Comparison of ENCODE assay signal across 8 cellular contexts in genomic region chr4:102826890-102827673, GRCh38. TPM values are rescaled to one million over a fixed set of nuclear protein-coding genes. Genes with fewer than 3 reads are reported as not detected.
DNase-seq lines count a peak whose midpoint lies in the region; ATAC-seq, FAIRE-seq and TF ChIP-seq lines count a peak whose summit lies in the region.

TSS of gene UBE2D3 (minus strand) at chr4:102827551. CDS start at chr4:102826508, 1,043 bp downstream.

- H3K9me3 ChIP-seq in Karpas-422 (ENCODE audit: low read length): no peaks in the 10 kb centered on the region
- H3K9me3 ChIP-seq in fibroblast of lung (ENCODE audit: control insufficient read depth, insufficient read depth, low read depth, low read length): no peaks in the 10 kb centered on the region

- H3K79me2 ChIP-seq in Karpas-422 (ENCODE audit: low read length): peaks cover 87% of the 10 kb centered on the region
- H3K79me2 ChIP-seq in fibroblast of lung (ENCODE audit: control insufficient read depth, insufficient read depth, low read length): peaks cover 55% of the 10 kb centered on the region

- no peak within 1 kb of the TSS for H3K27ac Mint-ChIP-seq in naive thymus-derived CD8-positive, alpha-beta T cell

- H3K4me1 ChIP-seq in Karpas-422 (ENCODE audit: low read length): peaks cover 41% of the 10 kb centered on the region
- peaks cover 5% of the 10 kb centered on the region for H3K4me1 ChIP-seq in fibroblast of lung (ENCODE audit: control insufficient read depth, extremely low read depth, insufficient read depth, low read length)

- no peak for FAIRE-seq in RCC 7860 (lab: Jason Lieb, UNC)

- H3K9ac ChIP-seq in Karpas-422 (ENCODE audit: low read length) (peak within 1 kb of the TSS; percentile 97), fibroblast of lung (ENCODE audit: insufficient read depth, low read length) (peak within 1 kb of the TSS; percentile 100)

- peaks cover 0 to 5% (median 0%) of the 10 kb centered on the region in 5 donors for H3K27me3 Mint-ChIP-seq in naive thymus-derived CD8-positive, alpha-beta T cell

- peaks cover 36% of the 10 kb centered on the region for H4K20me1 ChIP-seq in Karpas-422 (ENCODE audit: insufficient read depth, low read depth, low read length)
- H4K20me1 ChIP-seq in fibroblast of lung (ENCODE audit: control insufficient read depth, extremely low read depth, insufficient read depth, low read length): peaks cover 5% of the 10 kb centered on the region

- H3K36me3 ChIP-seq in Karpas-422 (ENCODE audit: insufficient read depth, low read length) (peaks cover 36% of the 10 kb centered on the region), fibroblast of lung (ENCODE audit: control insufficient read depth, insufficient read depth, low read length) (no peaks in the 10 kb centered on the region)

- H3K27me3 ChIP-seq in Karpas-422 (ENCODE audit: low read length) (no peaks in the 10 kb centered on the region), fibroblast of lung (ENCODE audit: control insufficient read depth, insufficient read depth, low read length) (no peaks in the 10 kb centered on the region)

- H3K9me2 ChIP-seq in Karpas-422 (replicated peaks; ENCODE audit: insufficient read depth, low read length): no peaks in the 10 kb centered on the region

- peaks cover 0 to 21% (median 12%) of the 10 kb centered on the region in 3 donors for H3K36me3 Mint-ChIP-seq in naive thymus-derived CD8-positive, alpha-beta T cell

- peaks cover 19 to 43% (median 38%) of the 10 kb centered on the region in 4 donors for H3K4me1 Mint-ChIP-seq in naive thymus-derived CD8-positive, alpha-beta T cell

- peak; percentile 63 for DNase-seq in DMS79 treated with DMSO at 0.1 percent for 48 hours (lab: John Stamatoyannopoulos, UW)
- DNase-seq in Karpas-422: peak; percentile 98
- peak; percentile 80 for DNase-seq in RCC 7860 (ENCODE audit: low spot score)
- peak; percentile 90 for DNase-seq in activated T-helper 1 cell treated with Interleukin-2 at 50 U/mL for 16 hours (ENCODE audit: low read depth)
- peak; percentile 98 for DNase-seq in fibroblast of lung (ENCODE audit: low read depth in 2 of 2)
- DNase-seq in naive thymus-derived CD8-positive, alpha-beta T cell: peak in 9 of 10 donors; percentile 88 to 98 (median 94)
- DNase-seq in stimulated activated naive CD4-positive, alpha-beta T cell (lab: John Stamatoyannopoulos, UW): peak; percentile 91 to 98 (median 94)

- H3K4me2 ChIP-seq in Karpas-422 (ENCODE audit: low read depth, low read length, poor library complexity, severe bottlenecking) (peak within 1 kb of the TSS; percentile 89), fibroblast of lung (ENCODE audit: extremely low read depth, insufficient read depth, low read length) (peak within 1 kb of the TSS; percentile 48)

- peak within 1 kb of the TSS; percentile 93 for H3K4me3 ChIP-seq in Karpas-422 (ENCODE audit: low read length)
- peak within 1 kb of the TSS; percentile 86 to 97 (median 95) for H3K4me3 ChIP-seq in fibroblast of lung (replicated peaks in 1 of 4; ENCODE audit: control extremely low read depth in 1 of 4, insufficient read depth in 1 of 4, low read depth in 3 of 4, low read length in 4 of 4)

- POLR2A ChIA-PET in naive thymus-derived CD8-positive, alpha-beta T cell (lab: Charles Lee): interaction anchor here (0.5 to 7.7 kb wide), 38 partner anchors 9 to 1480 kb away, joined by 3 to 237 read pairs (median 5); partner anchors contain the start of genes BDH2, CISD2, MANBA and NFKB1

- TF ChIP-seq CTCF in fibroblast of lung (conservative IDR thresholded peaks at IDR 0.05 in 1 of 2, IDR thresholded peaks at IDR 0.05 in 1 of 2; ENCODE audit: low read depth in 1 of 2, low read length in 2 of 2): peak; percentile 15 to 18

- ATAC-seq in GM21786 (IDR thresholded peaks at IDR 0.05; ENCODE audit: unreplicated experiment): peak; percentile 24
- ATAC-seq in naive thymus-derived CD8-positive, alpha-beta T cell: peak; percentile 49

- no peaks in the 10 kb centered on the region for H3K9me3 Mint-ChIP-seq in naive thymus-derived CD8-positive, alpha-beta T cell

- H2AFZ ChIP-seq in Karpas-422 (ENCODE audit: low read length) (no peak within 1 kb of the TSS; the same call in 1 of the 2 replicates), fibroblast of lung (ENCODE audit: low read length) (peak within 1 kb of the TSS; percentile 63)

- no peak within 1 kb of the TSS for H3K4me3 Mint-ChIP-seq in naive thymus-derived CD8-positive, alpha-beta T cell

- H3K27ac ChIP-seq in Karpas-422 (ENCODE audit: low read length) (peak within 1 kb of the TSS; percentile 94), fibroblast of lung (ENCODE audit: insufficient read depth, low read length) (peak within 1 kb of the TSS; percentile 99)

RNA-seq across cellular contexts. Expression of gene UBE2D3, which starts in this region (rescaled TPM):
- total RNA-seq in Karpas-422 (2014; rRNA removed; shearing (Covaris generic); ENCODE audit: low replicate concordance): 538 and 600 TPM in 2 replicates
- 397 and 403 TPM in 2 replicates for total RNA-seq in fibroblast of lung
- 427 and 460 TPM in 2 replicates for polyA plus RNA-seq in fibroblast of lung
- 292 and 322 TPM in 2 replicates for polyA plus RNA-seq in fibroblast of lung (2012)
- polyA minus RNA-seq in fibroblast of lung (ENCODE audit: low replicate concordance): 144 and 180 TPM in 2 replicates
- 100 to 1,000 TPM; 385 to 400 TPM for total RNA-seq in naive thymus-derived CD8-positive, alpha-beta T cell
- 100 to 1,000 TPM; 415 to 475 (median 426) TPM for polyA plus RNA-seq in naive thymus-derived CD8-positive, alpha-beta T cell

Comparison
In these comparisons a context has a peak if more than half of its experiments do, and no peak if none do; other contexts are left out.
1. Peak in every context shown above with its lines: DNase-seq, ATAC-seq, H3K4me3 ChIP-seq and H3K27ac ChIP-seq.